In the genomic region with DNA sequence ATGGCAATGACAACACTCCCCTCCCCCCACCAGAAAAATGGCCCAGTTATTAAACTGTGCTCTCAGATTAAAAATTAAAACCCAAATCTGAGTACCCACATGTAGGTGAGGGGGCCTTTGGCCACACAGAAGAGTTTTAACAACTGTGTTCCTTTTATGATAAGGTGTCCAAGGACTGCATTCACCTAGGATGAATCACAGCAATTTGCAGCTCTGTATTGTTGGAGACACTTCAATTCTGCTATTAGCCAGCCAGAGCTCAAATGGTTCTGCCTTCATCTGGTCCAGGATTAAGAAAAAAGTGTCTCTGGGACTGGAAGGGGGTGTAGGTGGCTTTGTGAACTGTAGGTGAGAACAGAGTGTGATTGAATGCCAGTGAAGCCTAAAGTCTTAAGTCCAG, we compare ENCODE assay signal across 27 cellular contexts. TPM values are rescaled to one million over a fixed set of nuclear protein-coding genes. Genes with fewer than 3 reads are reported as not detected.
DNase-seq lines count a peak whose midpoint lies in the region; ATAC-seq, FAIRE-seq and TF ChIP-seq lines count a peak whose summit lies in the region.
"Had no signal": no experiment of that assay in that cellular context is flagged by ENCODE, and none has a peak within 500 bp of the region (broad histone marks: within the 10 kb centered on the region; RNA-seq: fewer than 3 reads in every experiment).

No MANE protein-coding gene starts in this region.

- DNase-seq in EH (ENCODE audit: low read depth) (peak; percentile 7), M059J (ENCODE audit: low read depth) (peak; percentile 63), astrocyte of the spinal cord (ENCODE audit: low read depth, low spot score) (peak; percentile 44), kidney tubule cell (ENCODE audit: low spot score) (peak; percentile 41), ascending aorta (ENCODE audit: low spot score in 2 of 2) (no peak), cortex of kidney (lab: John Stamatoyannopoulos, UW) (no peak), HepG2 (ENCODE audit: low spot score) (no peak)
- DNase-seq: activated CD4-positive, alpha-beta memory T cell treated with anti-CD3 and anti-CD28 coated beads, Interleukin-2, amount 10 ng/mL, durations not matched to agents 7 days and 5 days; activated CD4-positive, CD25-positive, alpha-beta regulatory T cell treated with anti-CD3 and anti-CD28 coated beads, Interleukin-2, amount 50 U/mL, for 72 hours; activated CD8-positive, alpha-beta memory T cell treated with anti-CD3 and anti-CD28 coated beads, Interleukin-2, amount 50 U/mL, for 48 hours; DMS79 treated with DMSO at 0.1 percent for 48 hours; NCI-H1694 treated with DMSO at 0.1 percent for 48 hours; NCI-H2171; NCI-H526 treated with DMSO at 0.1 percent for 48 hours; SJCRH30; stimulated activated CD4-positive, alpha-beta T cell treated with anti-CD3 and anti-CD28 coated beads, Interleukin-4, amount 100 ng/mL, for 4 hours; stimulated activated naive CD4-positive, alpha-beta T cell; upper lobe of right lung had no signal

- no peak overlapping the region for H2AFZ ChIP-seq in HepG2 (ENCODE audit: low read length)
- H2AFZ ChIP-seq: neural progenitor cell, parathyroid adenoma had no signal

- H3K9ac ChIP-seq in HepG2 (ENCODE audit: insufficient read depth, low read depth, low read length) = no peak overlapping the region
- H3K9ac ChIP-seq: neural progenitor cell, parathyroid adenoma had no signal

- H3K79me2 ChIP-seq in HepG2 (ENCODE audit: insufficient read depth, low read length) = no peaks in the 10 kb centered on the region
- H3K79me2 ChIP-seq: parathyroid adenoma had no signal

- in situ Hi-C loops in astrocyte of the spinal cord (cut with HindIII; ENCODE audit: low sequenced_read_pairs) = no loop called here
- in situ Hi-C loops in HepG2 (cut with HindIII; ENCODE audit: extremely low pct_ligation_motif_present, low pct_unique_long_range_greater_than_20kb) = no loop called here

- FAIRE-seq in HepG2 (lab: Jason Lieb, UNC) = no peak
- FAIRE-seq: GM12891 had no signal

- H3K4me1 ChIP-seq in ascending aorta = no peaks in the 10 kb centered on the region
- no peaks in the 10 kb centered on the region for H3K4me1 ChIP-seq in HepG2 (ENCODE audit: insufficient read depth, low read length)
- H3K4me1 ChIP-seq: neural progenitor cell, parathyroid adenoma, SJCRH30, suprapubic skin, upper lobe of right lung had no signal

- H3K9me3 ChIP-seq in ascending aorta (peaks cover 0 to 4% of the 10 kb centered on the region in 2 donors), HepG2 (ENCODE audit: low read length) (no peaks in the 10 kb centered on the region)
- H3K9me3 ChIP-seq: SJCRH30, suprapubic skin, upper lobe of right lung had no signal

- no peak overlapping the region for H3K27ac ChIP-seq in ascending aorta
- no peak overlapping the region for H3K27ac ChIP-seq in HepG2 (ENCODE audit: extremely low read length, insufficient read depth, low read length)
- H3K27ac ChIP-seq: HL-60, neural progenitor cell, parathyroid adenoma, SJCRH30, suprapubic skin, upper lobe of right lung had no signal

- no TSS peak for BruUV-seq in HepG2 (replicated peaks; lab: Mats Ljungman, UMichigan)

- TF ChIP-seq POLR2A in HepG2 (IDR thresholded peaks at IDR 0.05; ENCODE audit: insufficient read depth in 1 of 2, low read depth in 2 of 2, low read length in 2 of 2) = no peak

- H3K36me3 ChIP-seq in ascending aorta (peaks cover 0 to 2% of the 10 kb centered on the region in 2 donors), HepG2 (replicated peaks in 1 of 2; ENCODE audit: control insufficient read depth in 1 of 2, insufficient read depth in 2 of 2, low read length in 2 of 2) (no peaks in the 10 kb centered on the region)
- H3K36me3 ChIP-seq: neural progenitor cell, SJCRH30, suprapubic skin, upper lobe of right lung had no signal

- CTCF ChIA-PET in HepG2 (lab: Yijun Ruan, JAX; ENCODE audit: low intra/inter-chr PET ratio, low total read pairs) = no interaction called here

- no peaks in the 10 kb centered on the region for H4K20me1 ChIP-seq in HepG2 (ENCODE audit: insufficient read depth, low read length)

- no peak for TF ChIP-seq RAD21 in HepG2 (CRISPR knock-in tag; IDR thresholded peaks at IDR 0.05)

- no peaks in the 10 kb centered on the region for H3K27me3 ChIP-seq in ascending aorta
- H3K27me3 ChIP-seq in HepG2 (ENCODE audit: control insufficient read depth in 1 of 2, insufficient read depth in 2 of 2, low read length in 2 of 2) = no peaks in the 10 kb centered on the region
- H3K27me3 ChIP-seq: neural progenitor cell, SJCRH30, suprapubic skin, upper lobe of right lung had no signal

- H3K4me2 ChIP-seq in HepG2 (ENCODE audit: low read depth, low read length) = no peak overlapping the region
- H3K4me2 ChIP-seq: neural progenitor cell had no signal

- TF ChIP-seq CTCF in astrocyte of the spinal cord (IDR thresholded peaks at IDR 0.05; ENCODE audit: low read depth, low read length) (no peak), ascending aorta (IDR thresholded peaks at IDR 0.05) (no peak), HepG2 (CRISPR knock-in tag; IDR thresholded peaks at IDR 0.05) (no peak)

- H3K4me3 ChIP-seq in astrocyte of the spinal cord (ENCODE audit: low read depth, low read length) (no peak overlapping the region), ascending aorta (no peak overlapping the region), HepG2 (replicated peaks in 1 of 3; ENCODE audit: insufficient read depth in 1 of 3, low read depth in 2 of 3, low read length in 3 of 3) (no peak overlapping the region)
- H3K4me3 ChIP-seq: neural progenitor cell, SJCRH30, suprapubic skin, upper lobe of right lung had no signal

- intact Hi-C loops in ascending aorta (cut with DNase I) = no loop called here
- intact Hi-C loops in HepG2 (cut with micrococcal nuclease; ENCODE audit: unreplicated experiment) = no loop called here

- ATAC-seq in HG03196 (IDR thresholded peaks at IDR 0.05; ENCODE audit: unreplicated experiment) (no peak), HepG2 (no peak)
- ATAC-seq: sciatic nerve, upper lobe of right lung had no signal

- POLR2A ChIA-PET in HepG2 (lab: Yijun Ruan, JAX) = no interaction called here

- TF ChIP-seq EP300 in HepG2 (IDR thresholded peaks at IDR 0.05; ENCODE audit: low read depth in 2 of 2, low read length in 2 of 2) (no peak), HepG2 (CRISPR knock-in tag; IDR thresholded peaks at IDR 0.05; ENCODE audit: borderline replicate concordance) (no peak)

TF ChIP-seq in HepG2, 621 proteins besides CTCF, POLR2A, EP300 and RAD21 (continues in another document):
- no peak for TF ChIP-seq ZNF124 (CRISPR knock-in tag; IDR thresholded peaks at IDR 0.05)
- no peak for TF ChIP-seq ZNF383 (CRISPR knock-in tag; IDR thresholded peaks at IDR 0.05; ENCODE audit: borderline replicate concordance)
- no peak for TF ChIP-seq GTF2F1 (IDR thresholded peaks at IDR 0.05; ENCODE audit: low read length)
- TF ChIP-seq JUND (CRISPR knock-in tag; IDR thresholded peaks at IDR 0.05) = no peak
- no peak for TF ChIP-seq ELF3 (CRISPR knock-in tag; IDR thresholded peaks at IDR 0.05)
- no peak for TF ChIP-seq MAZ (IDR thresholded peaks at IDR 0.05; ENCODE audit: borderline replicate concordance, low read depth, low read length)
- TF ChIP-seq MAZ (CRISPR knock-in tag; IDR thresholded peaks at IDR 0.05; ENCODE audit: low read depth) = no peak
- no peak for TF ChIP-seq FOXJ3 (CRISPR knock-in tag; IDR thresholded peaks at IDR 0.05; ENCODE audit: borderline replicate concordance)
- TF ChIP-seq TOPORS (CRISPR knock-in tag; IDR thresholded peaks at IDR 0.05) = no peak
- no peak for TF ChIP-seq TEAD2 (CRISPR knock-in tag; IDR thresholded peaks at IDR 0.05)
- TF ChIP-seq, protein P1, sequence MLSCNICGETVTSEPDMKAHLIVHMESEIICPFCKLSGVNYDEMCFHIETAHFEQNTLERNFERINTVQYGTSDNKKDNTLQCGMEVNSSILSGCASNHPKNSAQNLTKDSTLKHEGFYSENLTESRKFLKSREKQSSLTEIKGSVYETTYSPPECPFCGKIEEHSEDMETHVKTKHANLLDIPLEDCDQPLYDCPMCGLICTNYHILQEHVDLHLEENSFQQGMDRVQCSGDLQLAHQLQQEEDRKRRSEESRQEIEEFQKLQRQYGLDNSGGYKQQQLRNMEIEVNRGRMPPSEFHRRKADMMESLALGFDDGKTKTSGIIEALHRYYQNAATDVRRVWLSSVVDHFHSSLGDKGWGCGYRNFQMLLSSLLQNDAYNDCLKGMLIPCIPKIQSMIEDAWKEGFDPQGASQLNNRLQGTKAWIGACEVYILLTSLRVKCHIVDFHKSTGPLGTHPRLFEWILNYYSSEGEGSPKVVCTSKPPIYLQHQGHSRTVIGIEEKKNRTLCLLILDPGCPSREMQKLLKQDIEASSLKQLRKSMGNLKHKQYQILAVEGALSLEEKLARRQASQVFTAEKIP (CRISPR knock-in tag; IDR thresholded peaks at IDR 0.05; ENCODE audit: borderline replicate concordance) = no peak

RNA-seq across cellular contexts. Expression of a gene that starts 43.3 kb away (rescaled TPM):
- total RNA-seq in M059J (2014; rRNA removed; shearing (Covaris generic)) = 1.6 and 2.0 TPM in 2 replicates
- total RNA-seq in ascending aorta (3.4 TPM), HepG2 (2016; rRNA removed; fragmentation: Illumina TruSeq; extraction: Trizol) (not detected in 2 replicates)
- total RNA-seq in HepG2 (2016; cell fraction: cytosol; rRNA removed; fragmentation: Illumina TruSeq; extraction: Trizol; ENCODE audit: low read depth) = not detected in 2 replicates
- total RNA-seq in HepG2 (2016; cell fraction: insoluble cytoplasmic fraction; rRNA removed; fragmentation: Illumina TruSeq; extraction: Trizol) = not detected in 2 replicates
- not detected in 2 replicates for total RNA-seq in HepG2 (2016; cell fraction: membrane; rRNA removed; fragmentation: Illumina TruSeq; extraction: Trizol)
- total RNA-seq in HepG2 (2016; cell fraction: nucleus; rRNA removed; fragmentation: Illumina TruSeq; extraction: Trizol) = not detected in 2 replicates
- polyA plus RNA-seq in HepG2 (2011; rRNA removed) = not detected in 2 replicates
- polyA plus RNA-seq in HepG2 (2011; cell fraction: cytosol; rRNA removed) = not detected in 2 replicates
- polyA plus RNA-seq in HepG2 (2011; cell fraction: nucleus; rRNA removed) = not detected in 2 replicates
- not detected in 2 replicates for polyA plus RNA-seq in HepG2 (2012)
- polyA plus RNA-seq in HepG2 (2016; cell fraction: cytosol; fragmentation: Illumina TruSeq; extraction: Trizol; ENCODE audit: low read depth) = not detected in 2 replicates
- polyA plus RNA-seq in HepG2 (2016; cell fraction: insoluble cytoplasmic fraction; fragmentation: Illumina TruSeq; extraction: Trizol; ENCODE audit: low read depth) = not detected in 2 replicates
- not detected in 2 replicates for polyA plus RNA-seq in HepG2 (2016; cell fraction: membrane; fragmentation: Illumina TruSeq; extraction: Trizol; ENCODE audit: low read depth)
- polyA plus RNA-seq in HepG2 (2016; cell fraction: nucleus; fragmentation: Illumina TruSeq; extraction: Trizol; ENCODE audit: insufficient read depth, low read depth) = not detected in 2 replicates
- polyA minus RNA-seq in HepG2 (2011; rRNA and poly(A)+ RNA removed; ENCODE audit: low replicate concordance) = 0.19 TPM in 1 of 2 replicates, not detected in the other
- polyA minus RNA-seq in HepG2 (2011; cell fraction: cytosol; rRNA and poly(A)+ RNA removed) = not detected in 2 replicates
- polyA minus RNA-seq in HepG2 (2011; cell fraction: nucleus; rRNA and poly(A)+ RNA removed) = not detected in 2 replicates
- total RNA-seq: activated CD4-positive, alpha-beta memory T cell treated with anti-CD3 and anti-CD28 coated beads, Interleukin-2, amount 10 ng/mL, durations not matched to agents 7 days and 5 days; T-helper 1 cell treated with Interleukin-12 subunit alpha and Interleukin-12 subunit beta and Interleukin-4 antibody, amounts not matched to agents 30 ng/mL and 1 ng/mL, for 36 hours had no signal
- polyA plus RNA-seq: CD14-positive monocyte had no signal

Comparison
In these comparisons a context has a peak if more than half of its experiments do, and no peak if none do; other contexts are left out.
1. DNase-seq: peak in EH (single experiment), M059J (single experiment), astrocyte of the spinal cord (single experiment) and kidney tubule cell (single experiment); none in ascending aorta (0 of 2), cortex of kidney (single experiment) and HepG2 (single experiment).